In the genomic region with DNA sequence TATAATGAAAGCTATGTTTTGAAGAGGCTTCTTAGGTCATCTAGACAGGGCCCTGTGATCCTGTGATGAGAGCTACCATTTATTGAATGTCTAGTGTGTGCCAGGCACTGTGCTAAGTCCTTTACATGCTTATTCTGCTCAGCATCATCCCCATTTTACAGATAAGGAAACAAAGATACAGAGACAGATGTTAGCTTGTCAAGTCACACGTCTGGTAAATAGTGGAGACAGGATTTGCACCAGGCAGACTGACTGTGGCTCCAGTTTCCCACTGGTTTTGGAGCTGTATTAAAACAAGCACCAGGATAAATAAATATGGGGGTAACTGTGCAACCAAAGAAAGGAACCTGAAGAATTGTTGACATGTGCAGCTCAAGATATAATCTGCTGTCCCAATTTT, we compare ENCODE assay signal across 13 cellular contexts.
"Had no signal": no experiment of that assay in that cellular context is flagged by ENCODE, and none has a peak within 500 bp of the region (broad histone marks: within the 10 kb centered on the region; RNA-seq: fewer than 3 reads in every experiment).

No MANE protein-coding gene starts in this region.

- DNase-seq: activated CD4-positive, alpha-beta T cell treated with anti-CD3 and anti-CD28 coated beads, Interleukin-2, amount 50 U/mL, for 4 hours; activated effector memory CD4-positive, alpha-beta T cell treated with anti-CD3 and anti-CD28 coated beads, Interleukin-2, amount 50 U/mL, for 16 hours; activated naive CD4-positive, alpha-beta T cell treated with anti-CD3 and anti-CD28 coated beads, Interleukin-2, amount 50 U/mL, for 16 hours; activated T-cell treated with anti-CD3 and anti-CD28 coated beads, Interleukin-2, amount 50 U/mL, for 72 hours; aorta; brain microvascular endothelial cell; effector CD4-positive, alpha-beta T cell; occipital lobe; right cardiac atrium; stimulated activated naive CD8-positive, alpha-beta T cell treated with anti-CD3 and anti-CD28 coated beads, Interleukin-15, amount 100 ng/mL, for 72 hours; T-cell; T-helper 9 cell had no signal

- ATAC-seq: natural killer cell treated with Interleukin-12 subunit alpha and Interleukin-12 subunit beta and Interleukin-15 and Interleukin-18, amount 100 ng/mL, for 72 hours had no signal
